ENCODE assay signal across 17 cellular contexts in the genomic region with DNA sequence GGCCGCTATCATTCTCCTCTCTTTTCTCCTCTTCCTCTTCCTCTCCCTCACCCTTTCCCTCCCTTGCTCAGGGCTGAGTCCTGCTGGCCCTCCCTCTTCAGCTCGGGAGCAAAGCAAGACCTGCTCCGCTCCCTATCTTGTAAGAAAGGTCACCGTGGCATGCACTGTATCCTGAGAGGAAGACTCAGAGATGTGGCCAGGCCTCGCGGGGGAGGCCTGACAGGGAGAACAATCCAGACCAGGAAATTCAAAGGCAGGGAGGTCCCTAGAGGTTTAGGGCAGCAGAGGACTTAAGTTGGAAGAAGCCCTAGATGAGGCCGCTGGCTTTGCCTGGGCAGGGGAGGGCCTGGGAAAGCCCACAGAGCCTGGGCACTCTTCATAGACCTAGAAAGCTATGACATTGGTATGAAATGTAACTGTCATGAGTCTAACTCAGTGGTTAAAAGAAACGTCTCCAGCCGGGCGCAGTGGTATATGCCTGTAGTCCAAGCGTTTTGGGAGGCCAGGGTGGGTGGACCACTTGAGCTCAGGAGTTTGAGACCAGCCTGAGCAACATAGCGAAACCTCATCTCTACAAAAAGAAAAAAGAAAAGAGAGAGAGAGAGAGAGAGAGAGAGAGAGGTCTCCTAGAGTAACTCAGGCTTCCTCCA. TPM values are rescaled to one million over a fixed set of nuclear protein-coding genes. Genes with fewer than 3 reads are reported as not detected.
DNase-seq lines count a peak whose midpoint lies in the region; FAIRE-seq and TF ChIP-seq lines count a peak whose summit lies in the region.
"Had no signal": no experiment of that assay in that cellular context is flagged by ENCODE, and none has a peak within 500 bp of the region (broad histone marks: within the 10 kb centered on the region; RNA-seq: fewer than 3 reads in every experiment).

No MANE protein-coding gene starts in this region.

- no peak overlapping the region for H2BK5ac ChIP-seq in H9 (ENCODE audit: insufficient read length, low read length)
- H2BK5ac ChIP-seq in H1 (ENCODE audit: low read depth, low read length) = peak overlapping the region; percentile 35; the same call in 1 of the 2 replicates

- no peaks in the 10 kb centered on the region for H3K79me2 ChIP-seq in H9 (ENCODE audit: insufficient read depth, low read length)
- no peaks in the 10 kb centered on the region for H3K79me2 ChIP-seq in H1 (ENCODE audit: control insufficient read depth in 1 of 2, insufficient read depth in 2 of 2, low read length in 2 of 2)

- H3K27ac Mint-ChIP-seq in H9 = peak overlapping the region in 2 of 3 experiments; percentile 35 to 92; a peak in 4 of 7 replicates
- H3K27ac Mint-ChIP-seq: activated B cell treated with CpG ODN at 0.5 μM for 24 hours; activated naive CD4-positive, alpha-beta T cell treated with anti-CD3 and anti-CD28 coated beads, Interleukin-2, amount 50 U/mL, for 72 hours; naive thymus-derived CD4-positive, alpha-beta T cell had no signal

- H3K4me3 Mint-ChIP-seq in H9 = no peak overlapping the region
- H3K4me3 Mint-ChIP-seq: activated B cell treated with CpG ODN at 0.5 μM for 24 hours had no signal

- H4K8ac ChIP-seq in H9 (replicated peaks; ENCODE audit: insufficient read length, low read depth, low read length) (no peak overlapping the region), H1 (ENCODE audit: extremely low read depth, insufficient read depth, low read length) (no peak overlapping the region)

- H3K9ac ChIP-seq in H9 (ENCODE audit: extremely low read depth, insufficient read length, low read length) = no peak overlapping the region
- H3K9ac ChIP-seq in H1 (replicated peaks in 1 of 4; ENCODE audit: extremely low read depth in 1 of 4, low read depth in 3 of 4, low read length in 3 of 4) = no peak overlapping the region

- H3K36me3 ChIP-seq in H1 (ENCODE audit: control insufficient read depth in 2 of 4, insufficient read depth in 4 of 4, low read length in 3 of 4) = no peaks in the 10 kb centered on the region
- H3K36me3 ChIP-seq: thyroid gland had no signal

- POLR2A ChIA-PET in H1 (lab: Charles Lee; ENCODE audit: partially characterized antibody) = interaction anchor here (1.1 kb wide), 1 partner anchor 30 kb away, joined by 4 read pairs; no protein-coding TSS in a partner anchor

- no peaks in the 10 kb centered on the region for H3K27me3 Mint-ChIP-seq in H9 (ENCODE audit: low read depth)
- H3K27me3 Mint-ChIP-seq: activated B cell treated with CpG ODN at 0.5 μM for 24 hours had no signal

- H4K5ac ChIP-seq in H9 (ENCODE audit: insufficient read length, low read depth, low read length) (no peak overlapping the region), H1 (ENCODE audit: insufficient read length, low read depth, low read length) (no peak overlapping the region)

- no peak overlapping the region for H2BK20ac ChIP-seq in H9 (ENCODE audit: low read depth, low read length, poor library complexity, severe bottlenecking)
- no peak overlapping the region for H2BK20ac ChIP-seq in H1 (ENCODE audit: low read length)

- no peak for FAIRE-seq in H1 (lab: Jason Lieb, UNC)

- no peaks in the 10 kb centered on the region for H3K79me1 ChIP-seq in H9 (ENCODE audit: insufficient read depth, low read depth, low read length, poor library complexity, severe bottlenecking)
- H3K79me1 ChIP-seq in H1 (ENCODE audit: low read depth, low read length) = no peaks in the 10 kb centered on the region; the same call in 1 of the 2 replicates

- no peak overlapping the region for H3K4ac ChIP-seq in H9 (ENCODE audit: low read depth, low read length)
- no peak overlapping the region for H3K4ac ChIP-seq in H1 (replicated peaks; ENCODE audit: insufficient read length, low read depth, low read length)

- H4K20me1 ChIP-seq in H9 (ENCODE audit: control insufficient read depth, insufficient read depth, insufficient read length) (no peaks in the 10 kb centered on the region), H1 (replicated peaks in 1 of 2; ENCODE audit: control insufficient read depth in 1 of 2, insufficient read depth in 2 of 2, low read length in 2 of 2) (no peaks in the 10 kb centered on the region)

- CTCF ChIA-PET in H1 (lab: Charles Lee; ENCODE audit: partially characterized antibody) = interaction anchor here (0.9 kb wide), 2 partner anchors 42 to 100 kb away, joined by 3 read pairs; no protein-coding TSS in a partner anchor

- no peak overlapping the region for H4K91ac ChIP-seq in H9 (ENCODE audit: insufficient read length, low read depth, low read length)
- no peak overlapping the region for H4K91ac ChIP-seq in H1 (replicated peaks; ENCODE audit: insufficient read length, low read length)

- H3K4me1 ChIP-seq in H9 (ENCODE audit: insufficient read depth, low read length) = no peaks in the 10 kb centered on the region; the same call in 1 of the 2 replicates
- peaks cover 7 to 21% (median 13%) of the 10 kb centered on the region in 4 experiments; a peak in 5 of 7 replicates for H3K4me1 ChIP-seq in H1 (replicated peaks in 1 of 4; ENCODE audit: control insufficient read depth in 3 of 4, insufficient read depth in 4 of 4, low read length in 3 of 4)
- H3K4me1 ChIP-seq: thyroid gland had no signal

- DNase-seq in DMS153 (lab: John Stamatoyannopoulos, UW) (peak; percentile 16), DMS153 treated with DMSO at 0.1 percent for 48 hours (lab: John Stamatoyannopoulos, UW; ENCODE audit: unreplicated experiment) (no peak), H9 (no peak), H1 (ENCODE audit: low read depth in 1 of 2, low spot score in 2 of 2) (no peak), mesenteric fat pad (ENCODE audit: low spot score) (peak; percentile 51), NCI-H2196 (lab: John Stamatoyannopoulos, UW; ENCODE audit: unreplicated experiment) (no peak), GM10266 (ENCODE audit: extremely low spot score) (no peak), T-helper 2 cell (no peak)
- DNase-seq: activated B cell treated with CpG ODN at 0.5 μM for 24 hours; caudate nucleus; GF-D8; naive thymus-derived CD4-positive, alpha-beta T cell; NCI-H2171; NK-92 treated with Interleukin-12 subunit alpha and Interleukin-12 subunit beta, amount 100 ng/mL, for 24 hours; thyroid gland had no signal

- H3T11ph ChIP-seq in H9 (ENCODE audit: low read length) = no peak overlapping the region

- no peak for TF ChIP-seq POLR2A in H1 (IDR thresholded peaks at IDR 0.05; ENCODE audit: control extremely low read depth in 1 of 2, low read depth in 2 of 2, low read length in 2 of 2)

- no peak overlapping the region for H3K4me2 ChIP-seq in H9 (ENCODE audit: insufficient read depth, insufficient read length, low read length)
- H3K4me2 ChIP-seq in H1 (ENCODE audit: insufficient read depth in 1 of 2, low read depth in 2 of 2, low read length in 2 of 2) = no peak overlapping the region

- no peaks in the 10 kb centered on the region for H3K9me3 Mint-ChIP-seq in H9
- H3K9me3 Mint-ChIP-seq: activated B cell treated with CpG ODN at 0.5 μM for 24 hours; activated naive CD4-positive, alpha-beta T cell treated with anti-CD3 and anti-CD28 coated beads, Interleukin-2, amount 50 U/mL, for 72 hours; naive thymus-derived CD4-positive, alpha-beta T cell had no signal

- WGBS in H9 (ENCODE audit: extremely low coverage, insufficient read length, low lambda C conversion rate) = no CpG with 5 or more reads among the region's 12 CpGs
- WGBS in H1 (ENCODE audit: extremely low coverage in 1 of 2, insufficient coverage in 1 of 2, insufficient read length in 1 of 2, insufficient replicate concordance in 2 of 2, low coverage in 1 of 2, low lambda C conversion rate in 2 of 2, missing lambda C conversion rate in 1 of 2), 2 experiments = 84% methylated on average over 12 of the region's 12 CpGs; no CpG with 5 or more reads in 1 of the 2 experiments

- H3K27me3 ChIP-seq in H9 (ENCODE audit: insufficient read depth, low read length) (no peaks in the 10 kb centered on the region), H1 (replicated peaks in 1 of 4; ENCODE audit: control insufficient read depth in 3 of 4, extremely low read depth in 1 of 4, insufficient read depth in 3 of 4, low read length in 3 of 4) (no peaks in the 10 kb centered on the region)
- H3K27me3 ChIP-seq: thyroid gland had no signal

- H2BK15ac ChIP-seq in H9 (ENCODE audit: low read depth, low read length) = no peak overlapping the region
- no peak overlapping the region for H2BK15ac ChIP-seq in H1 (ENCODE audit: low read length)

- H3K23ac ChIP-seq in H9 (ENCODE audit: insufficient read length, low read depth, low read length) (no peak overlapping the region), H1 (ENCODE audit: insufficient read length) (no peak overlapping the region)

- H2AFZ ChIP-seq in H9 (ENCODE audit: low read length) (no peak overlapping the region), H1 (ENCODE audit: low read length) (no peak overlapping the region)

- H2BK12ac ChIP-seq in H9 (ENCODE audit: insufficient read length, low read depth, low read length) (no peak overlapping the region), H1 (ENCODE audit: low read depth, low read length) (0 out of 2 replicates have a peak overlapping the region, but pooled peaks have one; percentile 68)

- TF ChIP-seq EP300 in H1 (IDR thresholded peaks at IDR 0.05; ENCODE audit: borderline replicate concordance in 1 of 2, low read depth in 2 of 2, low read length in 2 of 2) = no peak

- H3K27ac ChIP-seq in H9 (ENCODE audit: insufficient read length, low read depth, low read length) (no peak overlapping the region), H1 (ENCODE audit: low read depth, low read length) (no peak overlapping the region)
- H3K27ac ChIP-seq: 22Rv1, thyroid gland had no signal

- H3K18ac ChIP-seq in H9 (ENCODE audit: insufficient read length, low read depth, low read length) (no peak overlapping the region), H1 (ENCODE audit: extremely low read depth, low read length) (no peak overlapping the region)

- H2AK5ac ChIP-seq in H9 (ENCODE audit: insufficient read length, low read length) (no peak overlapping the region), H1 (ENCODE audit: low read depth, low read length) (no peak overlapping the region)

- TF ChIP-seq RAD21 in H1 (IDR thresholded peaks at IDR 0.05 in 1 of 2, conservative IDR thresholded peaks at IDR 0.05 in 1 of 2; ENCODE audit: low read depth in 2 of 2, low read length in 2 of 2) = no peak

- H3K56ac ChIP-seq in H9 (ENCODE audit: insufficient read length, low read depth, low read length) (no peak overlapping the region), H1 (replicated peaks; ENCODE audit: insufficient read length, low read depth, low read length) (no peak overlapping the region)

- H3K9me3 ChIP-seq in H9 (ENCODE audit: control insufficient read depth, low read depth, low read length) (no peaks in the 10 kb centered on the region), H1 (ENCODE audit: insufficient read depth in 2 of 2, low read depth in 1 of 2, low read length in 1 of 2) (no peaks in the 10 kb centered on the region)
- H3K9me3 ChIP-seq: thyroid gland had no signal

- H3K23me2 ChIP-seq in H9 (ENCODE audit: insufficient read length, low read depth, low read length, poor library complexity, severe bottlenecking) (no peaks in the 10 kb centered on the region), H1 (ENCODE audit: low read depth, low read length) (peaks cover 5% of the 10 kb centered on the region; the same call in 1 of the 2 replicates)

- no peak for TF ChIP-seq CTCF in H9 (conservative IDR thresholded peaks at IDR 0.05)
- TF ChIP-seq CTCF in H1 (IDR thresholded peaks at IDR 0.05; ENCODE audit: control extremely low read depth in 1 of 3, insufficient read depth in 1 of 3, low read depth in 1 of 3, low read length in 3 of 3) = no peak
- TF ChIP-seq CTCF in GM10266 (IDR thresholded peaks at IDR 0.05; ENCODE audit: control insufficient read depth, insufficient read depth, low read depth, missing control alignments) = no peak

- peaks cover 21 to 24% of the 10 kb centered on the region in 2 experiments for H3K4me1 Mint-ChIP-seq in H9
- H3K4me1 Mint-ChIP-seq: activated B cell treated with CpG ODN at 0.5 μM for 24 hours had no signal

- no peak overlapping the region for H2BK120ac ChIP-seq in H9 (ENCODE audit: low read depth, low read length, poor library complexity, severe bottlenecking)
- no peak overlapping the region for H2BK120ac ChIP-seq in H1 (replicated peaks; ENCODE audit: low read depth, low read length)

- H3K14ac ChIP-seq in H9 (ENCODE audit: insufficient read depth, low read length) (no peak overlapping the region), H1 (ENCODE audit: insufficient read length) (no peak overlapping the region)

- no peak overlapping the region for H3K4me3 ChIP-seq in H1 (ENCODE audit: extremely low read depth in 1 of 4, insufficient read depth in 2 of 4, low read depth in 3 of 4, low read length in 4 of 4)
- H3K4me3 ChIP-seq: thyroid gland had no signal

- H3K36me3 Mint-ChIP-seq in H9 (ENCODE audit: insufficient read depth in 1 of 3, low read depth in 3 of 3) = no peaks in the 10 kb centered on the region
- H3K36me3 Mint-ChIP-seq: activated naive CD4-positive, alpha-beta T cell treated with anti-CD3 and anti-CD28 coated beads, Interleukin-2, amount 50 U/mL, for 72 hours had no signal

RNA-seq across cellular contexts. Expression of gene PTAFR, which starts 14.6 kb away (rescaled TPM):
- total RNA-seq in H9 (2021) (1.8 and 1.9 TPM in 2 replicates), mesenteric fat pad (22.8 TPM)
- 1.2 TPM in 2 replicates for total RNA-seq in H1 (2021; fragmentation: NEBNext Ultra II Directional; extraction: Animal tissue kit (Norgen Biotek cat#: 25700))
- 3.4 and 4.9 TPM in 2 replicates for polyA plus RNA-seq in H1 (2011; rRNA removed)
- 2.7 TPM for polyA plus RNA-seq in H1 (2011; cell fraction: cytosol; rRNA removed)
- 1.2 TPM for polyA plus RNA-seq in H1 (2011; cell fraction: nucleus; rRNA removed)
- polyA plus RNA-seq in H1 (2012, experiment 1 of 2) = 1.4 to 1.6 TPM (median 1.5 TPM) in 4 replicates
- 1.3 TPM for polyA plus RNA-seq in H1 (2012, experiment 2 of 2)
- 1.8 TPM for polyA plus RNA-seq in H1 (2013, experiment 1 of 2)
- polyA plus RNA-seq in H1 (2013, experiment 2 of 2) = 2.0 TPM
- polyA minus RNA-seq in H1 (2011; rRNA and poly(A)+ RNA removed) = 5.5 and 6.6 TPM in 2 replicates
- polyA minus RNA-seq in H1 (2011; cell fraction: cytosol; rRNA and poly(A)+ RNA removed) = 0.73 TPM
- 1.4 TPM for polyA minus RNA-seq in H1 (2011; cell fraction: nucleus; rRNA and poly(A)+ RNA removed)

RNA-seq across cellular contexts. Expression of gene DNAJC8, which starts 41.7 kb away (rescaled TPM):
- total RNA-seq in H9 (2021) (126 and 132 TPM in 2 replicates), mesenteric fat pad (70.7 TPM)
- 129 and 134 TPM in 2 replicates for total RNA-seq in H1 (2021; fragmentation: NEBNext Ultra II Directional; extraction: Animal tissue kit (Norgen Biotek cat#: 25700))
- polyA plus RNA-seq in H1 (2011; rRNA removed) = 74.1 and 116 TPM in 2 replicates
- 105 TPM for polyA plus RNA-seq in H1 (2011; cell fraction: cytosol; rRNA removed)
- 44.7 TPM for polyA plus RNA-seq in H1 (2011; cell fraction: nucleus; rRNA removed)
- polyA plus RNA-seq in H1 (2012, experiment 1 of 2) = 116 to 133 TPM (median 119 TPM) in 4 replicates
- 116 TPM for polyA plus RNA-seq in H1 (2012, experiment 2 of 2)
- polyA plus RNA-seq in H1 (2013, experiment 1 of 2) = 155 TPM
- 156 TPM for polyA plus RNA-seq in H1 (2013, experiment 2 of 2)
- 31.2 and 38.8 TPM in 2 replicates for polyA minus RNA-seq in H1 (2011; rRNA and poly(A)+ RNA removed)
- polyA minus RNA-seq in H1 (2011; cell fraction: cytosol; rRNA and poly(A)+ RNA removed) = 19.2 TPM
- 23.8 TPM for polyA minus RNA-seq in H1 (2011; cell fraction: nucleus; rRNA and poly(A)+ RNA removed)

RNA-seq across cellular contexts. Expression of gene ATP5IF1, which starts 44.8 kb away (rescaled TPM):
- total RNA-seq in H9 (2021) = 257 and 275 TPM in 2 replicates
- total RNA-seq in H1 (2021; fragmentation: NEBNext Ultra II Directional; extraction: Animal tissue kit (Norgen Biotek cat#: 25700)) = 198 and 202 TPM in 2 replicates
- 242 and 292 TPM in 2 replicates for polyA plus RNA-seq in H1 (2011; rRNA removed)
- polyA plus RNA-seq in H1 (2011; cell fraction: cytosol; rRNA removed) = 541 TPM
- polyA plus RNA-seq in H1 (2011; cell fraction: nucleus; rRNA removed) = 149 TPM
- 353 to 427 TPM (median 404 TPM) in 4 replicates for polyA plus RNA-seq in H1 (2012, experiment 1 of 2)
- polyA plus RNA-seq in H1 (2012, experiment 2 of 2) = 148 TPM
- polyA plus RNA-seq in H1 (2013, experiment 1 of 2) = 547 TPM
- 580 TPM for polyA plus RNA-seq in H1 (2013, experiment 2 of 2)
- polyA minus RNA-seq in H1 (2011; rRNA and poly(A)+ RNA removed) = 16.3 and 22.7 TPM in 2 replicates
- 88.7 TPM for polyA minus RNA-seq in H1 (2011; cell fraction: cytosol; rRNA and poly(A)+ RNA removed)
- polyA minus RNA-seq in H1 (2011; cell fraction: nucleus; rRNA and poly(A)+ RNA removed) = 56.0 TPM
- 50.7 TPM for total RNA-seq in mesenteric fat pad

Comparison
In these comparisons a context has a peak if more than half of its experiments do, and no peak if none do; other contexts are left out.
1. DNase-seq: peak in DMS153 (single experiment) and mesenteric fat pad (single experiment); none in DMS153 treated with DMSO at 0.1 percent for 48 hours (single experiment), H9 (single experiment), H1 (0 of 2), NCI-H2196 (single experiment), GM10266 (single experiment) and T-helper 2 cell (0 of 5).